ENCODE assay signal across 24 cellular contexts in genomic region chr2:67436221-67436620, GRCh38. TPM values are rescaled to one million over a fixed set of nuclear protein-coding genes. Genes with fewer than 3 reads are reported as not detected.
DNase-seq lines count a peak whose midpoint lies in the region; ATAC-seq and TF ChIP-seq lines count a peak whose summit lies in the region.
"Had no signal": no experiment of that assay in that cellular context is flagged by ENCODE, and none has a peak within 500 bp of the region (broad histone marks: within the 10 kb centered on the region; RNA-seq: fewer than 3 reads in every experiment).

No MANE protein-coding gene starts in this region.

- peaks cover 6% of the 10 kb centered on the region; the same call in 1 of the 2 replicates for H3K4me1 ChIP-seq in HEK293 (ENCODE audit: control insufficient read depth, insufficient read depth, low read length)
- no peaks in the 10 kb centered on the region for H3K4me1 ChIP-seq in right lobe of liver
- H3K4me1 ChIP-seq: body of pancreas, esophagus muscularis mucosa, testis had no signal

- POLR2A ChIA-PET in HEK293 (lab: Yijun Ruan, JAX), result no interaction called here

- TF ChIP-seq CTCF in HEK293 (tag by site-specific recombination; IDR thresholded peaks at IDR 0.05) (no peak), retinal pigment epithelial cell (conservative IDR thresholded peaks at IDR 0.05; ENCODE audit: low read depth, low read length) (no peak), right lobe of liver (IDR thresholded peaks at IDR 0.05) (no peak)

- no peaks in the 10 kb centered on the region for H3K27me3 ChIP-seq in right lobe of liver
- H3K27me3 ChIP-seq: body of pancreas, esophagus muscularis mucosa, testis had no signal

- H3K4me3 ChIP-seq in HEK293 (ENCODE audit: low read depth, low read length), result no peak overlapping the region
- H3K4me3 ChIP-seq in retinal pigment epithelial cell (ENCODE audit: low read length), result no peak overlapping the region
- H3K4me3 ChIP-seq in right lobe of liver, result no peak overlapping the region
- H3K4me3 ChIP-seq: body of pancreas, esophagus muscularis mucosa, SK-N-MC, testis had no signal

- H3K27ac ChIP-seq in HEK293 (ENCODE audit: extremely low read depth, low read depth, low read length) (no peak overlapping the region), right lobe of liver (no peak overlapping the region)
- H3K27ac ChIP-seq: body of pancreas, esophagus muscularis mucosa, SK-N-MC, testis, WERI-Rb-1 had no signal

- CTCF ChIA-PET in HEK293 (lab: Yijun Ruan, JAX), result interaction anchor here (1.3 kb wide), 1 partner anchor 214 kb away, joined by 3 read pairs; no protein-coding TSS in a partner anchor

- H3K36me3 ChIP-seq in HEK293 (ENCODE audit: control insufficient read depth in 2 of 2, insufficient read depth in 1 of 2, low read length in 2 of 2) (no peaks in the 10 kb centered on the region), right lobe of liver (no peaks in the 10 kb centered on the region)
- H3K36me3 ChIP-seq: esophagus muscularis mucosa, WERI-Rb-1 had no signal

- intact Hi-C loops in right lobe of liver (cut with DNase I), result no loop called here

- no peak for TF ChIP-seq POLR2A in right lobe of liver (IDR thresholded peaks at IDR 0.05)

- WGBS in right lobe of liver (ENCODE audit: insufficient coverage, low coverage, low lambda C conversion rate, missing lambda C conversion rate), result 59% methylated on average over 4 of the region's 4 CpGs

- ATAC-seq in GM21515 (IDR thresholded peaks at IDR 0.05; ENCODE audit: unreplicated experiment) (no peak), right lobe of liver (no peak)
- ATAC-seq: body of pancreas; left cardiac atrium; natural killer cell treated with Interleukin-12 subunit alpha and Interleukin-12 subunit beta and Interleukin-15 and Interleukin-18, amount 100 ng/mL, for 72 hours had no signal

- peak; percentile 9 for DNase-seq in NCI-H82 treated with DMSO at 0.1 percent for 48 hours (lab: John Stamatoyannopoulos, UW; ENCODE audit: unreplicated experiment)
- peak; percentile 66 for DNase-seq in iris pigment epithelial cell (ENCODE audit: low read depth)
- DNase-seq in retinal pigment epithelial cell (ENCODE audit: low read depth), result peak; percentile 58
- DNase-seq in KG1 (lab: John Stamatoyannopoulos, UW), result no peak
- no peak for DNase-seq in right lobe of liver
- DNase-seq: activated CD8-positive, alpha-beta memory T cell treated with anti-CD3 and anti-CD28 coated beads, Interleukin-2, amount 50 U/mL, for 4 hours; activated naive CD8-positive, alpha-beta T cell treated with anti-CD3 and anti-CD28 coated beads, Interleukin-2, amount 10 ng/mL, durations not matched to agents 7 days and 5 days; body of pancreas; CD8-positive, alpha-beta memory T cell; DND-41; effector memory CD4-positive, alpha-beta T cell; left cardiac atrium; MM.1S; NCI-H146; NCI-H510A treated with DMSO at 0.1 percent for 48 hours; posterior cingulate gyrus; T-helper 2 cell; testis; WERI-Rb-1 had no signal

- H3K9me3 ChIP-seq in HEK293 (ENCODE audit: control insufficient read depth, insufficient read depth, low read depth, low read length) (no peaks in the 10 kb centered on the region), right lobe of liver (no peaks in the 10 kb centered on the region)
- H3K9me3 ChIP-seq: body of pancreas, esophagus muscularis mucosa, testis had no signal

TF ChIP-seq in HEK293, 187 proteins besides CTCF, POLR2A, EP300 and RAD21:
- TF ChIP-seq ZNF596 (tag by site-specific recombination; IDR thresholded peaks at IDR 0.05) (0 out of 2 replicates have a peak, but pooled peaks have one; percentile 9), ZNF837 (tag by site-specific recombination; IDR thresholded peaks at IDR 0.05) (no peak), ZNF629 (tag by site-specific recombination; IDR thresholded peaks at IDR 0.05) (no peak)

RNA-seq across cellular contexts. Expression of gene ETAA1, which starts 39.1 kb away (rescaled TPM):
- 1 to 10 TPM; 2.8 to 8.0 (median 5.0) TPM for total RNA-seq in right lobe of liver

Comparison
In these comparisons a context has a peak if more than half of its experiments do, and no peak if none do; other contexts are left out.
1. DNase-seq: peak in NCI-H82 treated with DMSO at 0.1 percent for 48 hours (single experiment), iris pigment epithelial cell (single experiment) and retinal pigment epithelial cell (single experiment); none in KG1 (single experiment) and right lobe of liver (0 of 3).